Comparison of ENCODE assay signal across 8 cellular contexts in the genomic region with DNA sequence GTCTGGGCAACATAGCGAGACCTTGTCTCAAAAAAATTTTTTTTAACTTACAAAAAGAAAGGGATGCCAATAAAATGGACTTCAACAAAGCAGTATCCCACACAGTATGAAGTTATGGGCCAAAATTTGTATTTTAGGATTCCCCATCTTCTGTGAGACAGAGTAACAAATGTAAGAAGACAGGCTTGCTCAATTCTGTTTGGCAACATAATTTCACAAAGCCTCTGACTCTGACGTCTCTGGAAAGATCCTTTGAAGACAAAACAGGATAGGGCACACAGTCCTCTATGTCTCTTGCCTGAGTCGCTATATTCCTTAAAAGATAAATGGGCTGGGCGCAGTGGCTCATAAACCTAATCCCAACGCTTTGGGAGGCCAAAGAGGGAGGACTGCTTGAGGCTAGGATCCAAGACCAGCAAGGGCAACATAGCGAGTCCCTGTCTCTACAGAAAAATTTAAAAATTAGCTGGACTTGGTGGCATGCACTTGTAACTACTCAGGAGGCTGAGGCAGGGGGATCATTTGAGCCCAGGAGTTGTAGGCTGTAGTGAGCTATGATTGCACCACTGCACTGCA. TPM values are rescaled to one million over a fixed set of nuclear protein-coding genes. Genes with fewer than 3 reads are reported as not detected.
DNase-seq lines count a peak whose midpoint lies in the region; ATAC-seq, FAIRE-seq and TF ChIP-seq lines count a peak whose summit lies in the region.

No MANE protein-coding gene starts in this region.

- H3K4me1 Mint-ChIP-seq in T-helper 2 cell treated with Interferon-gamma antibody and Interleukin-4, amounts not matched to agents 5 μg/mL and 100 μg/mL, for 36 hours (ENCODE audit: low read depth), result peaks cover 19% of the 10 kb centered on the region
- H3K4me1 Mint-ChIP-seq in activated naive CD8-positive, alpha-beta T cell treated with anti-CD3 and anti-CD28 coated beads, Interleukin-2, amount 10 ng/mL, durations not matched to agents 7 days and 5 days, result peaks cover 16% of the 10 kb centered on the region

- H3K9me3 Mint-ChIP-seq in T-helper 2 cell treated with Interferon-gamma antibody and Interleukin-4, amounts not matched to agents 5 μg/mL and 100 μg/mL, for 36 hours, result no peaks in the 10 kb centered on the region
- H3K9me3 Mint-ChIP-seq in activated naive CD8-positive, alpha-beta T cell treated with anti-CD3 and anti-CD28 coated beads, Interleukin-2, amount 10 ng/mL, durations not matched to agents 7 days and 5 days, result no peaks in the 10 kb centered on the region

- peaks cover 2% of the 10 kb centered on the region for H3K36me3 Mint-ChIP-seq in T-helper 2 cell treated with Interferon-gamma antibody and Interleukin-4, amounts not matched to agents 5 μg/mL and 100 μg/mL, for 36 hours (ENCODE audit: low read depth)
- H3K36me3 Mint-ChIP-seq in activated naive CD8-positive, alpha-beta T cell treated with anti-CD3 and anti-CD28 coated beads, Interleukin-2, amount 10 ng/mL, durations not matched to agents 7 days and 5 days, result peaks cover 3% of the 10 kb centered on the region

- peak overlapping the region; percentile 94 for H3K27ac Mint-ChIP-seq in T-helper 2 cell treated with Interferon-gamma antibody and Interleukin-4, amounts not matched to agents 5 μg/mL and 100 μg/mL, for 36 hours
- peak overlapping the region; percentile 89 for H3K27ac Mint-ChIP-seq in activated naive CD8-positive, alpha-beta T cell treated with anti-CD3 and anti-CD28 coated beads, Interleukin-2, amount 10 ng/mL, durations not matched to agents 7 days and 5 days

- no peak for FAIRE-seq in kidney (lab: Jason Lieb, UNC)

- 34 to 36% methylated on average over 6 of the region's 6 CpGs for WGBS in testis, 2 donors

- TF ChIP-seq POLR2A in testis (IDR thresholded peaks at IDR 0.05), result no peak

- DNase-seq in T-helper 2 cell treated with Interferon-gamma antibody and Interleukin-4, amounts not matched to agents 5 μg/mL and 100 μg/mL, for 36 hours (ENCODE audit: low spot score), result no peak
- DNase-seq in T-helper 2 cell (no peak), kidney (no peak), testis (no peak), anterior cingulate cortex (lab: John Stamatoyannopoulos, UW) (no peak), sciatic nerve (ENCODE audit: low spot score) (no peak), activated gamma-delta T cell (lab: John Stamatoyannopoulos, UW) (no peak)
- no peak for DNase-seq in activated naive CD8-positive, alpha-beta T cell treated with anti-CD3 and anti-CD28 coated beads, Interleukin-2, amount 10 ng/mL, durations not matched to agents 7 days and 5 days

- no peaks in the 10 kb centered on the region for H3K27me3 ChIP-seq in testis

- peak overlapping the region; percentile 43 to 92 for H3K9ac ChIP-seq in kidney (ENCODE audit: low read length in 2 of 2)

- H3K4me1 ChIP-seq in kidney (ENCODE audit: control insufficient read depth in 1 of 2, insufficient read depth in 1 of 2, low read depth in 1 of 2, low read length in 2 of 2) (peaks cover 5 to 16% of the 10 kb centered on the region in 2 donors), testis (peaks cover 21% of the 10 kb centered on the region)

- H3K4me3 ChIP-seq in kidney (ENCODE audit: low read length in 2 of 2) (peak overlapping the region; percentile 71 to 98), testis (peak overlapping the region; percentile 94 to 98)

- H3K27me3 Mint-ChIP-seq in T-helper 2 cell treated with Interferon-gamma antibody and Interleukin-4, amounts not matched to agents 5 μg/mL and 100 μg/mL, for 36 hours (ENCODE audit: low read depth), result no peaks in the 10 kb centered on the region
- H3K27me3 Mint-ChIP-seq in activated naive CD8-positive, alpha-beta T cell treated with anti-CD3 and anti-CD28 coated beads, Interleukin-2, amount 10 ng/mL, durations not matched to agents 7 days and 5 days, result no peaks in the 10 kb centered on the region

- peak overlapping the region; percentile 98 for H3K4me3 Mint-ChIP-seq in T-helper 2 cell treated with Interferon-gamma antibody and Interleukin-4, amounts not matched to agents 5 μg/mL and 100 μg/mL, for 36 hours
- peak overlapping the region; percentile 93 for H3K4me3 Mint-ChIP-seq in activated naive CD8-positive, alpha-beta T cell treated with anti-CD3 and anti-CD28 coated beads, Interleukin-2, amount 10 ng/mL, durations not matched to agents 7 days and 5 days

- H3K36me3 ChIP-seq in kidney (ENCODE audit: control insufficient read depth in 1 of 2, insufficient read depth in 2 of 2, low read length in 2 of 2) (no peaks in the 10 kb centered on the region), testis (ENCODE audit: low read depth, missing control alignments) (no peaks in the 10 kb centered on the region)

- H3K27ac ChIP-seq in kidney (ENCODE audit: low read depth in 2 of 2, low read length in 2 of 2), result peak overlapping the region; percentile 87 to 97
- H3K27ac ChIP-seq in testis, result peak overlapping the region; percentile 97 to 99

- no peaks in the 10 kb centered on the region for H3K9me3 ChIP-seq in kidney (ENCODE audit: control insufficient read depth in 1 of 2, low read length in 2 of 2)
- no peaks in the 10 kb centered on the region for H3K9me3 ChIP-seq in testis

- POLR2A ChIA-PET in activated naive CD8-positive, alpha-beta T cell treated with anti-CD3 and anti-CD28 coated beads, Interleukin-2, amount 10 ng/mL, durations not matched to agents 7 days and 5 days (lab: Charles Lee), result interaction anchor here (0.9 to 3.5 kb wide), 5 partner anchors 11 to 192 kb away, joined by 3 to 26 read pairs (median 12); a partner anchor contains a TSS

- TF ChIP-seq CTCF in kidney (IDR thresholded peaks at IDR 0.05; ENCODE audit: borderline replicate concordance, extremely low read depth, insufficient read depth) (no peak), testis (IDR thresholded peaks at IDR 0.05) (no peak)

- intact Hi-C loops in kidney (cut with DNase I), result no loop called here
- intact Hi-C loops in testis (cut with DNase I; ENCODE audit: low total_unique reads), result no loop called here
- intact Hi-C loops in sciatic nerve (cut with DNase I), result no loop called here

- ATAC-seq in activated naive CD8-positive, alpha-beta T cell treated with anti-CD3 and anti-CD28 coated beads, Interleukin-2, amount 10 ng/mL, durations not matched to agents 7 days and 5 days (ENCODE audit: low read depth), result no peak
- ATAC-seq in sciatic nerve, result no peak

RNA-seq across cellular contexts. Expression of a gene that starts 1.1 kb away (rescaled TPM):
- 10 to 100 TPM; 11.8 to 12.8 TPM for total RNA-seq in activated naive CD8-positive, alpha-beta T cell treated with anti-CD3 and anti-CD28 coated beads, Interleukin-2, amount 10 ng/mL, durations not matched to agents 7 days and 5 days
- total RNA-seq in kidney, result 14.8 TPM
- 18.5 TPM for polyA plus RNA-seq in kidney (ENCODE audit: insufficient read depth, low read depth, low replicate concordance)
- 10 to 100 TPM; 31.7 to 37.7 TPM for total RNA-seq in testis
- polyA plus RNA-seq in testis (ENCODE audit: insufficient read depth, low read depth, low replicate concordance), result 71.6 TPM
- 8.3 TPM for total RNA-seq in sciatic nerve

RNA-seq across cellular contexts. Expression of a gene that starts 15.7 kb away (rescaled TPM):
- total RNA-seq in activated naive CD8-positive, alpha-beta T cell treated with anti-CD3 and anti-CD28 coated beads, Interleukin-2, amount 10 ng/mL, durations not matched to agents 7 days and 5 days, result 10 to 100 TPM; 50.8 to 51.7 TPM
- total RNA-seq in kidney (17.3 TPM), testis (10 to 100 TPM; 30.4 to 43.5 TPM), sciatic nerve (24.0 TPM)
- polyA plus RNA-seq in kidney (ENCODE audit: insufficient read depth, low read depth, low replicate concordance) (22.8 TPM), testis (ENCODE audit: insufficient read depth, low read depth, low replicate concordance) (39.2 TPM)

RNA-seq across cellular contexts. Expression of a gene that starts 19.6 kb away (rescaled TPM):
- 1 to 10 TPM; 3.7 to 5.7 TPM for total RNA-seq in activated naive CD8-positive, alpha-beta T cell treated with anti-CD3 and anti-CD28 coated beads, Interleukin-2, amount 10 ng/mL, durations not matched to agents 7 days and 5 days
- total RNA-seq in kidney, result 43.6 TPM
- 35.6 TPM for polyA plus RNA-seq in kidney (ENCODE audit: insufficient read depth, low read depth, low replicate concordance)
- total RNA-seq in testis, result 10 to 100 TPM; 78.0 to 85.1 TPM
- 46.8 TPM for polyA plus RNA-seq in testis (ENCODE audit: insufficient read depth, low read depth, low replicate concordance)
- total RNA-seq in sciatic nerve, result 56.5 TPM

RNA-seq across cellular contexts. Expression of a gene that starts 34.3 kb away (rescaled TPM):
- 100 to 1,000 TPM; 207 to 208 TPM for total RNA-seq in activated naive CD8-positive, alpha-beta T cell treated with anti-CD3 and anti-CD28 coated beads, Interleukin-2, amount 10 ng/mL, durations not matched to agents 7 days and 5 days
- total RNA-seq in kidney (145 TPM), testis (100 to 1,000 TPM; 194 TPM), sciatic nerve (135 TPM)
- polyA plus RNA-seq in kidney (ENCODE audit: insufficient read depth, low read depth, low replicate concordance) (140 TPM), testis (ENCODE audit: insufficient read depth, low read depth, low replicate concordance) (222 TPM)

RNA-seq across cellular contexts. Expression of a gene that starts 49.3 kb away (rescaled TPM):
- total RNA-seq in activated naive CD8-positive, alpha-beta T cell treated with anti-CD3 and anti-CD28 coated beads, Interleukin-2, amount 10 ng/mL, durations not matched to agents 7 days and 5 days, result not detected
- total RNA-seq in kidney (not detected), testis (10 to 100 TPM in 1 of 2 donors, 1 to 10 TPM in 1; 5.4 to 23.2 TPM), sciatic nerve (not detected)
- polyA plus RNA-seq in kidney (ENCODE audit: insufficient read depth, low read depth, low replicate concordance) (2.8 TPM), testis (ENCODE audit: insufficient read depth, low read depth, low replicate concordance) (18.3 TPM)
